ENCODE assay signal across 1 cellular context in genomic region chr10:5981529-5981928, GRCh38.
TF ChIP-seq lines count a peak whose summit lies in the region.

No MANE protein-coding gene starts in this region.

TF ChIP-seq in K562, 482 proteins besides CTCF, POLR2A, EP300 and RAD21 (continued from another document and continues in another):
- no peak for TF ChIP-seq HINFP (tag; conservative IDR thresholded peaks at IDR 0.05; ENCODE audit: low read depth)
- TF ChIP-seq POLR2AphosphoS5 (IDR thresholded peaks at IDR 0.05; ENCODE audit: control insufficient read depth, insufficient read depth, low read depth, low read length), result peak; percentile 75
- TF ChIP-seq, protein P1, sequence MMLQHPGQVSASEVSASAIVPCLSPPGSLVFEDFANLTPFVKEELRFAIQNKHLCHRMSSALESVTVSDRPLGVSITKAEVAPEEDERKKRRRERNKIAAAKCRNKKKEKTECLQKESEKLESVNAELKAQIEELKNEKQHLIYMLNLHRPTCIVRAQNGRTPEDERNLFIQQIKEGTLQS (IDR thresholded peaks at IDR 0.05), result no peak
- TF ChIP-seq, protein P1 (CRISPR knock-in tag; conservative IDR thresholded peaks at IDR 0.05), result 0 out of 2 replicates have a peak, but pooled peaks have one; percentile 35
- no peak for TF ChIP-seq HDAC3 (IDR thresholded peaks at IDR 0.05; ENCODE audit: borderline replicate concordance, partially characterized antibody)
- no peak for TF ChIP-seq KAT8 (IDR thresholded peaks at IDR 0.05; ENCODE audit: low read depth)
- no peak for TF ChIP-seq MIER1 (IDR thresholded peaks at IDR 0.05; ENCODE audit: low read depth)
- TF ChIP-seq BRD9 (IDR thresholded peaks at IDR 0.05; ENCODE audit: low read depth, partially characterized antibody), result no peak
- TF ChIP-seq CREB1 (IDR thresholded peaks at IDR 0.05), result no peak; the same call in 1 of the 2 replicates
- peak; percentile 49; the same call in 1 of the 2 replicates for TF ChIP-seq CREB1 (CRISPR knock-in tag; IDR thresholded peaks at IDR 0.05)
- no peak for TF ChIP-seq TRIM28 (IDR thresholded peaks at IDR 0.05)
- TF ChIP-seq ZNF583 (CRISPR knock-in tag; IDR thresholded peaks at IDR 0.05), result no peak
- 0 out of 2 replicates have a peak, but pooled peaks have one; percentile 22 for TF ChIP-seq HDAC2 (IDR thresholded peaks at IDR 0.05)
- no peak for TF ChIP-seq ZBED1 (IDR thresholded peaks at IDR 0.05)
- no peak for TF ChIP-seq ZNF384 (IDR thresholded peaks at IDR 0.05; ENCODE audit: low read depth, low read length)
- no peak for TF ChIP-seq ZZZ3 (IDR thresholded peaks at IDR 0.05)
- TF ChIP-seq RAD51 (IDR thresholded peaks at IDR 0.05; ENCODE audit: borderline replicate concordance, low read depth), result no peak
- peak; percentile 74 for TF ChIP-seq L3MBTL2 (IDR thresholded peaks at IDR 0.05)
- TF ChIP-seq, protein P2, sequence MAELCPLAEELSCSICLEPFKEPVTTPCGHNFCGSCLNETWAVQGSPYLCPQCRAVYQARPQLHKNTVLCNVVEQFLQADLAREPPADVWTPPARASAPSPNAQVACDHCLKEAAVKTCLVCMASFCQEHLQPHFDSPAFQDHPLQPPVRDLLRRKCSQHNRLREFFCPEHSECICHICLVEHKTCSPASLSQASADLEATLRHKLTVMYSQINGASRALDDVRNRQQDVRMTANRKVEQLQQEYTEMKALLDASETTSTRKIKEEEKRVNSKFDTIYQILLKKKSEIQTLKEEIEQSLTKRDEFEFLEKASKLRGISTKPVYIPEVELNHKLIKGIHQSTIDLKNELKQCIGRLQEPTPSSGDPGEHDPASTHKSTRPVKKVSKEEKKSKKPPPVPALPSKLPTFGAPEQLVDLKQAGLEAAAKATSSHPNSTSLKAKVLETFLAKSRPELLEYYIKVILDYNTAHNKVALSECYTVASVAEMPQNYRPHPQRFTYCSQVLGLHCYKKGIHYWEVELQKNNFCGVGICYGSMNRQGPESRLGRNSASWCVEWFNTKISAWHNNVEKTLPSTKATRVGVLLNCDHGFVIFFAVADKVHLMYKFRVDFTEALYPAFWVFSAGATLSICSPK (IDR thresholded peaks at IDR 0.05; ENCODE audit: borderline replicate concordance), result no peak
- no peak for TF ChIP-seq NUFIP1 (IDR thresholded peaks at IDR 0.05; ENCODE audit: partially characterized antibody)
- no peak for TF ChIP-seq MXI1 (IDR thresholded peaks at IDR 0.05; ENCODE audit: low read depth, low read length)
- TF ChIP-seq ZNF217 (CRISPR knock-in tag; IDR thresholded peaks at IDR 0.05), result no peak
- peak; percentile 17; the same call in 1 of the 2 replicates for TF ChIP-seq MAFG (tag; conservative IDR thresholded peaks at IDR 0.05)
- no peak for TF ChIP-seq MCM3 (IDR thresholded peaks at IDR 0.05)
- TF ChIP-seq SMAD4 (CRISPR knock-in tag; conservative IDR thresholded peaks at IDR 0.05), result peak; percentile 38; the same call in 1 of the 2 replicates
- TF ChIP-seq RFX1 (IDR thresholded peaks at IDR 0.05), result no peak
- TF ChIP-seq ZNF77 (CRISPR knock-in tag; IDR thresholded peaks at IDR 0.05), result no peak
- no peak for TF ChIP-seq U2AF2 (optimal IDR thresholded peaks at IDR 0.05; ENCODE audit: low read depth, low read length)
- no peak for TF ChIP-seq JUN (IDR thresholded peaks at IDR 0.05; ENCODE audit: borderline replicate concordance, low read depth, low read length)
- TF ChIP-seq JUN (CRISPR knock-in tag; IDR thresholded peaks at IDR 0.05; ENCODE audit: borderline replicate concordance), result no peak
- TF ChIP-seq ZEB2 (IDR thresholded peaks at IDR 0.05), result peak; percentile 29; the same call in 1 of the 2 replicates
- peak; percentile 91 for TF ChIP-seq CBFA2T3 (IDR thresholded peaks at IDR 0.05)
- peak; percentile 91 for TF ChIP-seq ARID1B (IDR thresholded peaks at IDR 0.05)
- TF ChIP-seq GATA2 (CRISPR knock-in tag; IDR thresholded peaks at IDR 0.05), result peak; percentile 77
- TF ChIP-seq PML (IDR thresholded peaks at IDR 0.05; ENCODE audit: low read length), result peak; percentile 74
- peak; percentile 58 to 78; a peak in 3 of 4 replicates for TF ChIP-seq TRIM24 (IDR thresholded peaks at IDR 0.05)
- peak; percentile 30; the same call in 1 of the 2 replicates for TF ChIP-seq KLF16 (IDR thresholded peaks at IDR 0.05)
- TF ChIP-seq TBP (optimal IDR thresholded peaks at IDR 0.05; ENCODE audit: low read depth, low read length), result no peak
- no peak for TF ChIP-seq ZNF830 (CRISPR knock-in tag; IDR thresholded peaks at IDR 0.05)
- TF ChIP-seq CC2D1A (IDR thresholded peaks at IDR 0.05), result peak; percentile 39; the same call in 1 of the 2 replicates
- no peak for TF ChIP-seq LARP7 (IDR thresholded peaks at IDR 0.05)
- no peak for TF ChIP-seq IRF2 (CRISPR knock-in tag; IDR thresholded peaks at IDR 0.05)
- peak; percentile 65 for TF ChIP-seq NFIC (IDR thresholded peaks at IDR 0.05)
- peak; percentile 41; the same call in 1 of the 2 replicates for TF ChIP-seq FOXM1 (IDR thresholded peaks at IDR 0.05; ENCODE audit: low read depth)
- TF ChIP-seq FOXM1 (CRISPR knock-in tag; IDR thresholded peaks at IDR 0.05; ENCODE audit: low read depth), result no peak
- TF ChIP-seq RCOR1 (IDR thresholded peaks at IDR 0.05; ENCODE audit: borderline replicate concordance in 1 of 2, low read depth in 2 of 2, low read length in 2 of 2), result no peak; a peak in 1 of 4 replicates
- peak in 1 of 3 experiments; percentile 60 for TF ChIP-seq YY1 (IDR thresholded peaks at IDR 0.05; ENCODE audit: borderline replicate concordance in 1 of 3, control insufficient read depth in 1 of 3, extremely low read depth in 1 of 3, insufficient read depth in 3 of 3, insufficient read length in 1 of 3, insufficient replicate concordance in 2 of 3, low read depth in 1 of 3, low read length in 2 of 3)
- no peak for TF ChIP-seq ZNF224 (CRISPR knock-in tag; IDR thresholded peaks at IDR 0.05)
- TF ChIP-seq, protein P3, sequence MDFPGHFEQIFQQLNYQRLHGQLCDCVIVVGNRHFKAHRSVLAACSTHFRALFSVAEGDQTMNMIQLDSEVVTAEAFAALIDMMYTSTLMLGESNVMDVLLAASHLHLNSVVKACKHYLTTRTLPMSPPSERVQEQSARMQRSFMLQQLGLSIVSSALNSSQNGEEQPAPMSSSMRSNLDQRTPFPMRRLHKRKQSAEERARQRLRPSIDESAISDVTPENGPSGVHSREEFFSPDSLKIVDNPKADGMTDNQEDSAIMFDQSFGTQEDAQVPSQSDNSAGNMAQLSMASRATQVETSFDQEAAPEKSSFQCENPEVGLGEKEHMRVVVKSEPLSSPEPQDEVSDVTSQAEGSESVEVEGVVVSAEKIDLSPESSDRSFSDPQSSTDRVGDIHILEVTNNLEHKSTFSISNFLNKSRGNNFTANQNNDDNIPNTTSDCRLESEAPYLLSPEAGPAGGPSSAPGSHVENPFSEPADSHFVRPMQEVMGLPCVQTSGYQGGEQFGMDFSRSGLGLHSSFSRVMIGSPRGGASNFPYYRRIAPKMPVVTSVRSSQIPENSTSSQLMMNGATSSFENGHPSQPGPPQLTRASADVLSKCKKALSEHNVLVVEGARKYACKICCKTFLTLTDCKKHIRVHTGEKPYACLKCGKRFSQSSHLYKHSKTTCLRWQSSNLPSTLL (IDR thresholded peaks at IDR 0.05), result no peak
- TF ChIP-seq CCNT2 (IDR thresholded peaks at IDR 0.05; ENCODE audit: borderline replicate concordance, extremely low read depth, insufficient read length, low read depth, low read length), result peak; percentile 48
- TF ChIP-seq FOXA1 (IDR thresholded peaks at IDR 0.05; ENCODE audit: borderline replicate concordance), result no peak
- no peak for TF ChIP-seq ATF1 (CRISPR knock-in tag; IDR thresholded peaks at IDR 0.05)
- TF ChIP-seq ATF1 (tag; IDR thresholded peaks at IDR 0.05), result peak; percentile 78
- TF ChIP-seq KDM4B (IDR thresholded peaks at IDR 0.05; ENCODE audit: borderline replicate concordance in 2 of 2, low read depth in 1 of 2), result no peak
- TF ChIP-seq PHB2 (IDR thresholded peaks at IDR 0.05; ENCODE audit: low read depth), result 0 out of 2 replicates have a peak, but pooled peaks have one; percentile 49
- TF ChIP-seq ZNF449 (CRISPR knock-in tag; IDR thresholded peaks at IDR 0.05), result no peak
- peak; percentile 76 for TF ChIP-seq NCOR1 (IDR thresholded peaks at IDR 0.05)
- TF ChIP-seq TAL1 (IDR thresholded peaks at IDR 0.05), result peak; percentile 88
- no peak for TF ChIP-seq ARID2 (IDR thresholded peaks at IDR 0.05)
- TF ChIP-seq DPF2 (IDR thresholded peaks at IDR 0.05), result peak; percentile 80
- no peak for TF ChIP-seq ZFX (CRISPR knock-in tag; IDR thresholded peaks at IDR 0.05)
- 0 out of 2 replicates have a peak, but pooled peaks have one; percentile 27 for TF ChIP-seq ZBTB9 (CRISPR knock-in tag; IDR thresholded peaks at IDR 0.05)
- TF ChIP-seq ZBTB7A (IDR thresholded peaks at IDR 0.05; ENCODE audit: borderline replicate concordance, control insufficient read depth, low read depth, low read length), result peak; percentile 13; the same call in 1 of the 2 replicates
- TF ChIP-seq, protein P4, sequence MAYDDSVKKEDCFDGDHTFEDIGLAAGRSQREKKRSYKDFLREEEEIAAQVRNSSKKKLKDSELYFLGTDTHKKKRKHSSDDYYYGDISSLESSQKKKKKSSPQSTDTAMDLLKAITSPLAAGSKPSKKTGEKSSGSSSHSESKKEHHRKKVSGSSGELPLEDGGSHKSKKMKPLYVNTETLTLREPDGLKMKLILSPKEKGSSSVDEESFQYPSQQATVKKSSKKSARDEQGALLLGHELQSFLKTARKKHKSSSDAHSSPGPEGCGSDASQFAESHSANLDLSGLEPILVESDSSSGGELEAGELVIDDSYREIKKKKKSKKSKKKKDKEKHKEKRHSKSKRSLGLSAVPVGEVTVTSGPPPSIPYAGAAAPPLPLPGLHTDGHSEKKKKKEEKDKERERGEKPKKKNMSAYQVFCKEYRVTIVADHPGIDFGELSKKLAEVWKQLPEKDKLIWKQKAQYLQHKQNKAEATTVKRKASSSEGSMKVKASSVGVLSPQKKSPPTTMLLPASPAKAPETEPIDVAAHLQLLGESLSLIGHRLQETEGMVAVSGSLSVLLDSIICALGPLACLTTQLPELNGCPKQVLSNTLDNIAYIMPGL (CRISPR knock-in tag; IDR thresholded peaks at IDR 0.05), result no peak
- TF ChIP-seq, protein P5, sequence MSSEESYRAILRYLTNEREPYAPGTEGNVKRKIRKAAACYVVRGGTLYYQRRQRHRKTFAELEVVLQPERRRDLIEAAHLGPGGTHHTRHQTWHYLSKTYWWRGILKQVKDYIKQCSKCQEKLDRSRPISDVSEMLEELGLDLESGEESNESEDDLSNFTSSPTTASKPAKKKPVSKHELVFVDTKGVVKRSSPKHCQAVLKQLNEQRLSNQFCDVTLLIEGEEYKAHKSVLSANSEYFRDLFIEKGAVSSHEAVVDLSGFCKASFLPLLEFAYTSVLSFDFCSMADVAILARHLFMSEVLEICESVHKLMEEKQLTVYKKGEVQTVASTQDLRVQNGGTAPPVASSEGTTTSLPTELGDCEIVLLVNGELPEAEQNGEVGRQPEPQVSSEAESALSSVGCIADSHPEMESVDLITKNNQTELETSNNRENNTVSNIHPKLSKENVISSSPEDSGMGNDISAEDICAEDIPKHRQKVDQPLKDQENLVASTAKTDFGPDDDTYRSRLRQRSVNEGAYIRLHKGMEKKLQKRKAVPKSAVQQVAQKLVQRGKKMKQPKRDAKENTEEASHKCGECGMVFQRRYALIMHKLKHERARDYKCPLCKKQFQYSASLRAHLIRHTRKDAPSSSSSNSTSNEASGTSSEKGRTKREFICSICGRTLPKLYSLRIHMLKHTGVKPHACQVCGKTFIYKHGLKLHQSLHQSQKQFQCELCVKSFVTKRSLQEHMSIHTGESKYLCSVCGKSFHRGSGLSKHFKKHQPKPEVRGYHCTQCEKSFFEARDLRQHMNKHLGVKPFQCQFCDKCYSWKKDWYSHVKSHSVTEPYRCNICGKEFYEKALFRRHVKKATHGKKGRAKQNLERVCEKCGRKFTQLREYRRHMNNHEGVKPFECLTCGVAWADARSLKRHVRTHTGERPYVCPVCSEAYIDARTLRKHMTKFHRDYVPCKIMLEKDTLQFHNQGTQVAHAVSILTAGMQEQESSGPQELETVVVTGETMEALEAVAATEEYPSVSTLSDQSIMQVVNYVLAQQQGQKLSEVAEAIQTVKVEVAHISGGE (CRISPR knock-in tag; IDR thresholded peaks at IDR 0.05), result 0 out of 6 replicates have a peak, but pooled peaks of 1 of the 3 experiments have one; percentile 24
- peak; percentile 12; the same call in 1 of the 2 replicates for TF ChIP-seq BHLHE40 (IDR thresholded peaks at IDR 0.05; ENCODE audit: low read length)
- peak; percentile 46 for TF ChIP-seq FOSL1 (tag; conservative IDR thresholded peaks at IDR 0.05)
